Comparison of ENCODE assay signal across 1 cellular context in the genomic region with DNA sequence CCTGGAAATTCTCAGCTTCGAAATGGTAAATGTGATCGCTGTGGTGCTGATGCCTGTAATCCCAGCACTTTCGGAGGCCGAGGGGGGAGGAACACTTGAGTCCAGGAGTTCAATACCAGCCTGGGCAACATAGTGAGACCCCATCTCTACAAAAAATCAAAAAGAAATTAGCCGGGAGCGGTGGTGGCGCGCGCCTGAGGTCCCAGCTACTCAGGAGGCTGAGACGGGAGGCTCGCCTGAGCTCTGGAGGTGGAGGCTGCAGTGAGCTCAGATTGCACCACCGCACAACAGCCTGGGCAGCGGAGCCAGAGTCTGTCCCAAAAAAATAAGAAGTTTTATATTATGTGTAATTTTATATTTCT.
TF ChIP-seq lines count a peak whose summit lies in the region.

No MANE protein-coding gene starts in this region.

TF ChIP-seq in HCT116, 20 proteins besides CTCF, POLR2A, EP300 and RAD21 (continued from another document):
- TF ChIP-seq, protein P1, sequence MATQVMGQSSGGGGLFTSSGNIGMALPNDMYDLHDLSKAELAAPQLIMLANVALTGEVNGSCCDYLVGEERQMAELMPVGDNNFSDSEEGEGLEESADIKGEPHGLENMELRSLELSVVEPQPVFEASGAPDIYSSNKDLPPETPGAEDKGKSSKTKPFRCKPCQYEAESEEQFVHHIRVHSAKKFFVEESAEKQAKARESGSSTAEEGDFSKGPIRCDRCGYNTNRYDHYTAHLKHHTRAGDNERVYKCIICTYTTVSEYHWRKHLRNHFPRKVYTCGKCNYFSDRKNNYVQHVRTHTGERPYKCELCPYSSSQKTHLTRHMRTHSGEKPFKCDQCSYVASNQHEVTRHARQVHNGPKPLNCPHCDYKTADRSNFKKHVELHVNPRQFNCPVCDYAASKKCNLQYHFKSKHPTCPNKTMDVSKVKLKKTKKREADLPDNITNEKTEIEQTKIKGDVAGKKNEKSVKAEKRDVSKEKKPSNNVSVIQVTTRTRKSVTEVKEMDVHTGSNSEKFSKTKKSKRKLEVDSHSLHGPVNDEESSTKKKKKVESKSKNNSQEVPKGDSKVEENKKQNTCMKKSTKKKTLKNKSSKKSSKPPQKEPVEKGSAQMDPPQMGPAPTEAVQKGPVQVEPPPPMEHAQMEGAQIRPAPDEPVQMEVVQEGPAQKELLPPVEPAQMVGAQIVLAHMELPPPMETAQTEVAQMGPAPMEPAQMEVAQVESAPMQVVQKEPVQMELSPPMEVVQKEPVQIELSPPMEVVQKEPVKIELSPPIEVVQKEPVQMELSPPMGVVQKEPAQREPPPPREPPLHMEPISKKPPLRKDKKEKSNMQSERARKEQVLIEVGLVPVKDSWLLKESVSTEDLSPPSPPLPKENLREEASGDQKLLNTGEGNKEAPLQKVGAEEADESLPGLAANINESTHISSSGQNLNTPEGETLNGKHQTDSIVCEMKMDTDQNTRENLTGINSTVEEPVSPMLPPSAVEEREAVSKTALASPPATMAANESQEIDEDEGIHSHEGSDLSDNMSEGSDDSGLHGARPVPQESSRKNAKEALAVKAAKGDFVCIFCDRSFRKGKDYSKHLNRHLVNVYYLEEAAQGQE (IDR thresholded peaks at IDR 0.05; ENCODE audit: low read depth): no peak
- TF ChIP-seq CBX3 (IDR thresholded peaks at IDR 0.05; ENCODE audit: low read depth): no peak
- TF ChIP-seq, protein P2, sequence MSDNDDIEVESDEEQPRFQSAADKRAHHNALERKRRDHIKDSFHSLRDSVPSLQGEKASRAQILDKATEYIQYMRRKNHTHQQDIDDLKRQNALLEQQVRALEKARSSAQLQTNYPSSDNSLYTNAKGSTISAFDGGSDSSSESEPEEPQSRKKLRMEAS (IDR thresholded peaks at IDR 0.05): no peak
- TF ChIP-seq, protein P3, sequence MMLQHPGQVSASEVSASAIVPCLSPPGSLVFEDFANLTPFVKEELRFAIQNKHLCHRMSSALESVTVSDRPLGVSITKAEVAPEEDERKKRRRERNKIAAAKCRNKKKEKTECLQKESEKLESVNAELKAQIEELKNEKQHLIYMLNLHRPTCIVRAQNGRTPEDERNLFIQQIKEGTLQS (IDR thresholded peaks at IDR 0.05): no peak
- TF ChIP-seq SP1 (IDR thresholded peaks at IDR 0.05; ENCODE audit: low read depth): no peak
- TF ChIP-seq ZFX (IDR thresholded peaks at IDR 0.05): no peak
- TF ChIP-seq ELF1 (IDR thresholded peaks at IDR 0.05; ENCODE audit: borderline replicate concordance, low read depth): no peak
- TF ChIP-seq YY1 (IDR thresholded peaks at IDR 0.05; ENCODE audit: extremely low read depth, insufficient replicate concordance, low read depth, low read length): no peak
- TF ChIP-seq EGR1 (IDR thresholded peaks at IDR 0.05; ENCODE audit: low read depth): no peak
- no peak for TF ChIP-seq TCF7L2 (IDR thresholded peaks at IDR 0.05; ENCODE audit: borderline replicate concordance, extremely low read depth, insufficient read depth, insufficient read length)
- no peak for TF ChIP-seq SRF (IDR thresholded peaks at IDR 0.05; ENCODE audit: low read depth)
- no peak for TF ChIP-seq JUND (IDR thresholded peaks at IDR 0.05)
- TF ChIP-seq, protein P4, sequence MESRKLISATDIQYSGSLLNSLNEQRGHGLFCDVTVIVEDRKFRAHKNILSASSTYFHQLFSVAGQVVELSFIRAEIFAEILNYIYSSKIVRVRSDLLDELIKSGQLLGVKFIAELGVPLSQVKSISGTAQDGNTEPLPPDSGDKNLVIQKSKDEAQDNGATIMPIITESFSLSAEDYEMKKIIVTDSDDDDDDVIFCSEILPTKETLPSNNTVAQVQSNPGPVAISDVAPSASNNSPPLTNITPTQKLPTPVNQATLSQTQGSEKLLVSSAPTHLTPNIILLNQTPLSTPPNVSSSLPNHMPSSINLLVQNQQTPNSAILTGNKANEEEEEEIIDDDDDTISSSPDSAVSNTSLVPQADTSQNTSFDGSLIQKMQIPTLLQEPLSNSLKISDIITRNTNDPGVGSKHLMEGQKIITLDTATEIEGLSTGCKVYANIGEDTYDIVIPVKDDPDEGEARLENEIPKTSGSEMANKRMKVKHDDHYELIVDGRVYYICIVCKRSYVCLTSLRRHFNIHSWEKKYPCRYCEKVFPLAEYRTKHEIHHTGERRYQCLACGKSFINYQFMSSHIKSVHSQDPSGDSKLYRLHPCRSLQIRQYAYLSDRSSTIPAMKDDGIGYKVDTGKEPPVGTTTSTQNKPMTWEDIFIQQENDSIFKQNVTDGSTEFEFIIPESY (IDR thresholded peaks at IDR 0.05; ENCODE audit: extremely low read depth, insufficient replicate concordance, low read length): no peak
- TF ChIP-seq EZH2 (IDR thresholded peaks at IDR 0.05): no peak
- TF ChIP-seq FOSL1 (IDR thresholded peaks at IDR 0.05; ENCODE audit: low read depth): no peak
TF ChIP-seq in HCT116: peak in this region for 0.
